9 cellular contexts compared by ENCODE assay signal in the genomic region with DNA sequence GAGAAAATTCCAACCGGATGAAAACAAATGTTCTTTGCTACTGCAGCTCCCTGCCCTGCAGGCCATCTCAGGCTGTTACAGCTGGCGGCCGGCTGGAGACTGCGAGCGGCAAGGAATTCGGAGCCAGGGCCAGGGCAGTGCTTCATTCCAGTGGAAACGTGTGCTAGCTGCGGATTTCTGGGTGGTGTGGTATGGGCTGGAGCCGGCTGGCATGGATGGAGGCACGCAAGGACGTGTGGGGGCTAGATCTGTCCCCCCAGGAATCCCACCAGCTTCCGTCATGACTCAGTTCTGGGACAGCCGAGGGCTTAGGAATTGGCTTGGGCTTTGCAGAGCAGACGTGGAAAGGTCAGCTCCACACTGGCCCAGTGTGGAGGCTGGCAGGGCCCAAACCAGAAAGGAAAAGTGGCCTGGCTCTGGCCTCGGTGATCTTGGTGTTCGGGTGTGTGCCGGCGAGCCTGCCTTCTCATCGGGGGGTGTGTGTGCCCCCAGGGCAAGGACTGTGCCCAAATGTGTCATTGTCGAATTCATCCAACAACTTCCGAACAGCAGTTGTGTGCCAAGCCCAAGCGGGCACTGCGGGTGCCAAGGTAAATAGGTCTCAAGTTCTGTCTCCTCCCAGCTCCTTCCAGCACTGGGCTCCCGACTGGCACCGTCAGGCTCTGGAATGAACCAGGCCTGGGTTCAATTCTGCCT. TPM values are rescaled to one million over a fixed set of nuclear protein-coding genes. Genes with fewer than 3 reads are reported as not detected.
DNase-seq lines count a peak whose midpoint lies in the region; ATAC-seq and TF ChIP-seq lines count a peak whose summit lies in the region.
"Had no signal": no experiment of that assay in that cellular context is flagged by ENCODE, and none has a peak within 500 bp of the region (broad histone marks: within the 10 kb centered on the region; RNA-seq: fewer than 3 reads in every experiment).

No MANE protein-coding gene starts in this region.

- H3K4me1 ChIP-seq in Panc1 (ENCODE audit: control insufficient read depth, insufficient read depth, low read length), result peaks cover 8% of the 10 kb centered on the region; the same call in 1 of the 2 replicates
- H3K4me1 ChIP-seq in fibroblast of lung (ENCODE audit: control insufficient read depth, extremely low read depth, insufficient read depth, low read length), result peaks cover 38% of the 10 kb centered on the region

- no peaks in the 10 kb centered on the region for H3K9me3 Mint-ChIP-seq in osteocyte (ENCODE audit: unreplicated experiment)
- no peaks in the 10 kb centered on the region for H3K9me3 Mint-ChIP-seq in activated T-helper 1 cell treated with anti-CD3 and anti-CD28 coated beads, Interleukin-12 subunit alpha, Interleukin-12 subunit beta, Interleukin-2, Interleukin-4 antibody, amounts not matched to agents 30 ng/mL and 10 ng/mL and 1 ng/mL, durations not matched to agents 14 hours and 24 hours and 36 hours
- H3K9me3 Mint-ChIP-seq: T-helper 2 cell treated with Interferon-gamma antibody and Interleukin-4, amounts not matched to agents 5 μg/mL and 100 μg/mL, for 36 hours had no signal

- peak overlapping the region; percentile 3 for H3K9ac ChIP-seq in fibroblast of lung (ENCODE audit: insufficient read depth, low read length)

- H3K36me3 ChIP-seq in BJ (ENCODE audit: control insufficient read depth, insufficient read depth, low read length), result no peaks in the 10 kb centered on the region
- no peaks in the 10 kb centered on the region for H3K36me3 ChIP-seq in Panc1 (ENCODE audit: control insufficient read depth, insufficient read depth, low read length)
- H3K36me3 ChIP-seq in fibroblast of lung (ENCODE audit: control insufficient read depth, insufficient read depth, low read length), result no peaks in the 10 kb centered on the region

- H3K4me3 Mint-ChIP-seq in osteocyte (ENCODE audit: unreplicated experiment), result no peak overlapping the region
- H3K4me3 Mint-ChIP-seq in activated T-helper 1 cell treated with anti-CD3 and anti-CD28 coated beads, Interleukin-12 subunit alpha, Interleukin-12 subunit beta, Interleukin-2, Interleukin-4 antibody, amounts not matched to agents 30 ng/mL and 10 ng/mL and 1 ng/mL, durations not matched to agents 14 hours and 24 hours and 36 hours, result no peak overlapping the region
- H3K4me3 Mint-ChIP-seq: T-helper 2 cell treated with Interferon-gamma antibody and Interleukin-4, amounts not matched to agents 5 μg/mL and 100 μg/mL, for 36 hours had no signal

- H3K4me3 ChIP-seq in BJ (ENCODE audit: low read depth, low read length) (no peak overlapping the region), Panc1 (ENCODE audit: low read depth in 2 of 2, low read length in 2 of 2) (no peak overlapping the region), fibroblast of lung (replicated peaks in 1 of 4; ENCODE audit: control extremely low read depth in 1 of 4, insufficient read depth in 1 of 4, low read depth in 3 of 4, low read length in 4 of 4) (no peak overlapping the region)

- no peaks in the 10 kb centered on the region for H4K20me1 ChIP-seq in fibroblast of lung (ENCODE audit: control insufficient read depth, extremely low read depth, insufficient read depth, low read length)

- no TSS peak for BruUV-seq in Panc1 (replicated peaks; lab: Mats Ljungman, UMichigan)

- intact Hi-C loops in Panc1 (cut with micrococcal nuclease; ENCODE audit: unreplicated experiment), result no loop called here
- intact Hi-C loops in activated T-helper 1 cell treated with anti-CD3 and anti-CD28 coated beads, Interleukin-12 subunit alpha, Interleukin-12 subunit beta, Interleukin-2, Interleukin-4 antibody, amounts not matched to agents 30 ng/mL and 10 ng/mL and 1 ng/mL, durations not matched to agents 14 hours and 24 hours and 36 hours (cut with micrococcal nuclease), result no loop called here

- POLR2A ChIA-PET in BJ (lab: Charles Lee) (no interaction called here), Panc1 (lab: Charles Lee) (no interaction called here)

- no peaks in the 10 kb centered on the region for H3K27me3 Mint-ChIP-seq in osteocyte (ENCODE audit: unreplicated experiment)
- H3K27me3 Mint-ChIP-seq in activated T-helper 1 cell treated with anti-CD3 and anti-CD28 coated beads, Interleukin-12 subunit alpha, Interleukin-12 subunit beta, Interleukin-2, Interleukin-4 antibody, amounts not matched to agents 30 ng/mL and 10 ng/mL and 1 ng/mL, durations not matched to agents 14 hours and 24 hours and 36 hours (ENCODE audit: insufficient read depth), result no peaks in the 10 kb centered on the region

- CTCF ChIA-PET in BJ (lab: Yijun Ruan, JAX) (interaction anchor here (0.7 to 2.3 kb wide), 10 partner anchors 9 to 279 kb away, joined by 3 to 6 read pairs (median 4); no protein-coding TSS in a partner anchor), Panc1 (lab: Charles Lee) (no interaction called here)

- in situ Hi-C loops in Panc1 (cut with HindIII; ENCODE audit: low pct_unique_long_range_greater_than_20kb, low sequenced_read_pairs), result no loop called here
- in situ Hi-C loops in KBM-7 (cut with MboI; ENCODE audit: low pct_unique_long_range_greater_than_20kb, low sequenced_read_pairs), result no loop called here

- no peaks in the 10 kb centered on the region for H3K36me3 Mint-ChIP-seq in osteocyte (ENCODE audit: unreplicated experiment)
- H3K36me3 Mint-ChIP-seq in activated T-helper 1 cell treated with anti-CD3 and anti-CD28 coated beads, Interleukin-12 subunit alpha, Interleukin-12 subunit beta, Interleukin-2, Interleukin-4 antibody, amounts not matched to agents 30 ng/mL and 10 ng/mL and 1 ng/mL, durations not matched to agents 14 hours and 24 hours and 36 hours (ENCODE audit: low read depth), result no peaks in the 10 kb centered on the region

- DNase-seq in BJ (ENCODE audit: low read depth), result peak; percentile 78
- DNase-seq in Panc1 (ENCODE audit: low read depth, low spot score), result no peak
- peak; percentile 54 to 93 for DNase-seq in fibroblast of lung (ENCODE audit: low read depth in 2 of 2)
- peak; percentile 93 for DNase-seq in osteocyte (ENCODE audit: extremely low spot score, unreplicated experiment)
- DNase-seq in KBM-7, result no peak
- no peak for DNase-seq in activated T-helper 1 cell treated with anti-CD3 and anti-CD28 coated beads, Interleukin-12 subunit alpha, Interleukin-12 subunit beta, Interleukin-2, Interleukin-4 antibody, amounts not matched to agents 30 ng/mL and 10 ng/mL and 1 ng/mL, durations not matched to agents 14 hours and 24 hours and 36 hours (ENCODE audit: low spot score)
- DNase-seq in stimulated activated CD4-positive, alpha-beta T cell treated with anti-CD3 and anti-CD28 coated beads, Interleukin-2, amount 100 ng/mL, for 24 hours, result no peak

- TF ChIP-seq CTCF in BJ (IDR thresholded peaks at IDR 0.05; ENCODE audit: insufficient read depth, low read depth, low read length) (peak; percentile 66), Panc1 (IDR thresholded peaks at IDR 0.05) (no peak), fibroblast of lung (conservative IDR thresholded peaks at IDR 0.05 in 1 of 2, IDR thresholded peaks at IDR 0.05 in 1 of 2; ENCODE audit: low read depth in 1 of 2, low read length in 2 of 2) (peak; percentile 15 to 49), osteocyte (IDR thresholded peaks at IDR 0.05) (peak; percentile 41)

- H3K27ac ChIP-seq in Panc1 (ENCODE audit: low read length), result no peak overlapping the region; the same call in 1 of the 2 replicates
- peak overlapping the region; percentile 81 for H3K27ac ChIP-seq in fibroblast of lung (ENCODE audit: insufficient read depth, low read length)

- H3K9me3 ChIP-seq in Panc1 (ENCODE audit: control insufficient read depth, insufficient read depth, low read depth, low read length) (no peaks in the 10 kb centered on the region), fibroblast of lung (ENCODE audit: control insufficient read depth, insufficient read depth, low read depth, low read length) (no peaks in the 10 kb centered on the region)

- no peaks in the 10 kb centered on the region for H3K79me2 ChIP-seq in fibroblast of lung (ENCODE audit: control insufficient read depth, insufficient read depth, low read length)

- no peak overlapping the region for H2AFZ ChIP-seq in fibroblast of lung (ENCODE audit: low read length)

- peak; percentile 52 for ATAC-seq in Panc1
- no peak for ATAC-seq in GM18873 (IDR thresholded peaks at IDR 0.05; ENCODE audit: low FRiP score, unreplicated experiment)

- peaks cover 60% of the 10 kb centered on the region for H3K4me1 Mint-ChIP-seq in osteocyte (ENCODE audit: unreplicated experiment)
- H3K4me1 Mint-ChIP-seq in activated T-helper 1 cell treated with anti-CD3 and anti-CD28 coated beads, Interleukin-12 subunit alpha, Interleukin-12 subunit beta, Interleukin-2, Interleukin-4 antibody, amounts not matched to agents 30 ng/mL and 10 ng/mL and 1 ng/mL, durations not matched to agents 14 hours and 24 hours and 36 hours (ENCODE audit: low read depth), result no peaks in the 10 kb centered on the region

- peak overlapping the region; percentile 94 for H3K27ac Mint-ChIP-seq in osteocyte (ENCODE audit: unreplicated experiment)
- H3K27ac Mint-ChIP-seq in activated T-helper 1 cell treated with anti-CD3 and anti-CD28 coated beads, Interleukin-12 subunit alpha, Interleukin-12 subunit beta, Interleukin-2, Interleukin-4 antibody, amounts not matched to agents 30 ng/mL and 10 ng/mL and 1 ng/mL, durations not matched to agents 14 hours and 24 hours and 36 hours, result no peak overlapping the region
- H3K27ac Mint-ChIP-seq: T-helper 2 cell treated with Interferon-gamma antibody and Interleukin-4, amounts not matched to agents 5 μg/mL and 100 μg/mL, for 36 hours had no signal

- peak overlapping the region; percentile 47 for H3K4me2 ChIP-seq in fibroblast of lung (ENCODE audit: extremely low read depth, insufficient read depth, low read length)

- H3K27me3 ChIP-seq in BJ (ENCODE audit: control insufficient read depth, insufficient read depth, low read length) (no peaks in the 10 kb centered on the region), Panc1 (ENCODE audit: control insufficient read depth, insufficient read depth, low read length) (no peaks in the 10 kb centered on the region), fibroblast of lung (ENCODE audit: control insufficient read depth, insufficient read depth, low read length) (no peaks in the 10 kb centered on the region)

RNA-seq across cellular contexts. Expression of a gene that starts 48.1 kb away (rescaled TPM):
- polyA plus RNA-seq in BJ (2011; rRNA removed) (0.28 and 0.34 TPM in 2 replicates), fibroblast of lung (0.73 and 2.0 TPM in 2 replicates)
- 0.36 and 0.38 TPM in 2 replicates for polyA minus RNA-seq in BJ (2011; rRNA and poly(A)+ RNA removed)
- total RNA-seq in Panc1 (2021; ENCODE audit: unreplicated experiment) (1.2 TPM), fibroblast of lung (2.1 and 3.5 TPM in 2 replicates), osteocyte (5.0 and 6.1 TPM in 2 replicates)
- polyA plus RNA-seq in Panc1 (2012; ENCODE audit: insufficient read length), result 0.67 TPM
- 0.54 and 1.7 TPM in 2 replicates for polyA plus RNA-seq in fibroblast of lung (2012)
- 0.90 and 3.2 TPM in 2 replicates for polyA minus RNA-seq in fibroblast of lung (ENCODE audit: low replicate concordance)
- not detected in 2 replicates for total RNA-seq in activated T-helper 1 cell treated with anti-CD3 and anti-CD28 coated beads, Interleukin-12 subunit alpha, Interleukin-12 subunit beta, Interleukin-2, Interleukin-4 antibody, amounts not matched to agents 30 ng/mL and 10 ng/mL and 1 ng/mL, durations not matched to agents 14 hours and 24 hours and 36 hours

Comparison
In these comparisons a context has a peak if more than half of its experiments do, and no peak if none do; other contexts are left out.
1. DNase-seq: peak in BJ (single experiment), fibroblast of lung (2 of 2) and osteocyte (single experiment); none in Panc1 (single experiment), KBM-7 (single experiment), activated T-helper 1 cell treated with anti-CD3 and anti-CD28 coated beads, Interleukin-12 subunit alpha, Interleukin-12 subunit beta, Interleukin-2, Interleukin-4 antibody, amounts not matched to agents 30 ng/mL and 10 ng/mL and 1 ng/mL, durations not matched to agents 14 hours and 24 hours and 36 hours (single experiment) and stimulated activated CD4-positive, alpha-beta T cell treated with anti-CD3 and anti-CD28 coated beads, Interleukin-2, amount 100 ng/mL, for 24 hours (0 of 2).